Comparison of ENCODE assay signal across 9 cellular contexts in genomic region chr18:3264362-3264761, GRCh38. TPM values are rescaled to one million over a fixed set of nuclear protein-coding genes. Genes with fewer than 3 reads are reported as not detected.
A peak's percentile ranks its signal among the peaks of the same experiment; 100 is the strongest.
DNase-seq lines count a peak whose midpoint lies in the region; ATAC-seq and TF ChIP-seq lines count a peak whose summit lies in the region.
"Had no signal": no experiment of that assay in that cellular context is flagged by ENCODE, and none has a peak within 500 bp of the region (broad histone marks: within the 10 kb centered on the region; RNA-seq: fewer than 3 reads in every experiment).

No MANE protein-coding gene starts in this region.

- H3K9ac ChIP-seq in OCI-LY1 (ENCODE audit: low read length): no peak overlapping the region
- H3K9ac ChIP-seq in mammary epithelial cell (ENCODE audit: insufficient read depth, low read length): peak overlapping the region; percentile 96

- no peaks in the 10 kb centered on the region for H3F3A ChIP-seq in OCI-LY1 (ENCODE audit: insufficient read depth, low read length)

- H3K27me3 ChIP-seq in OCI-LY1 (ENCODE audit: insufficient read depth, low read length): no peaks in the 10 kb centered on the region
- no peaks in the 10 kb centered on the region for H3K27me3 ChIP-seq in mammary epithelial cell (ENCODE audit: insufficient read depth, low read length)
- H3K27me3 ChIP-seq in ovary: no peaks in the 10 kb centered on the region

- ATAC-seq in natural killer cell (no peak), GM18873 (IDR thresholded peaks at IDR 0.05; ENCODE audit: low FRiP score, unreplicated experiment) (no peak)

- intact Hi-C loops in Calu3 (cut with micrococcal nuclease; ENCODE audit: unreplicated experiment): no loop called here
- intact Hi-C loops in mammary epithelial cell (cut with micrococcal nuclease): loop anchor here (10.0 kb wide), 2 partner anchors 60 to 720 kb away; no protein-coding TSS in a partner anchor
- intact Hi-C loops in natural killer cell (cut with micrococcal nuclease): loop anchor here (5.0 kb wide), 2 partner anchors 188 to 328 kb away; partner anchors contain the start of gene TGIF1
- intact Hi-C loops in ovary (cut with DNase I): loop anchor here in 1 of 4 donors (5.0 kb wide), 1 partner anchor 183 kb away; no protein-coding TSS in a partner anchor

- TF ChIP-seq EP300 in ovary (IDR thresholded peaks at IDR 0.05): no peak

- H3K27me3 Mint-ChIP-seq in Calu3 (ENCODE audit: unreplicated experiment) (no peaks in the 10 kb centered on the region), natural killer cell (ENCODE audit: low read depth in 2 of 2) (no peaks in the 10 kb centered on the region)

- peak overlapping the region; percentile 81 for H3K4me3 Mint-ChIP-seq in Calu3 (ENCODE audit: low read depth, unreplicated experiment)
- H3K4me3 Mint-ChIP-seq in natural killer cell: peak overlapping the region; percentile 67

- H3K79me2 ChIP-seq in OCI-LY1 (ENCODE audit: insufficient read depth, low read length) (peaks cover 67% of the 10 kb centered on the region), mammary epithelial cell (ENCODE audit: insufficient read depth, low read length) (peaks cover 82% of the 10 kb centered on the region)

- H3K9me3 Mint-ChIP-seq in Calu3 (ENCODE audit: low read depth, unreplicated experiment) (no peaks in the 10 kb centered on the region), natural killer cell (no peaks in the 10 kb centered on the region)

- H3K4me2 ChIP-seq in OCI-LY1 (ENCODE audit: low read length): peak overlapping the region; percentile 68
- peak overlapping the region; percentile 91 for H3K4me2 ChIP-seq in mammary epithelial cell (ENCODE audit: insufficient read depth, low read depth, low read length)

- H3K4me1 Mint-ChIP-seq in Calu3 (ENCODE audit: low read depth, unreplicated experiment) (peaks cover 60% of the 10 kb centered on the region), natural killer cell (peaks cover 82 to 83% of the 10 kb centered on the region in 2 donors)

- peak overlapping the region; percentile 67 for H3K27ac Mint-ChIP-seq in Calu3 (ENCODE audit: unreplicated experiment)
- H3K27ac Mint-ChIP-seq in natural killer cell: peak overlapping the region; percentile 78 to 88

- H3K9me3 ChIP-seq in OCI-LY1 (ENCODE audit: low read length) (no peaks in the 10 kb centered on the region), mammary epithelial cell (replicated peaks; ENCODE audit: insufficient read depth, low read length) (no peaks in the 10 kb centered on the region), ovary (no peaks in the 10 kb centered on the region)

- DNase-seq in Calu3 (no peak), mammary epithelial cell (no peak), natural killer cell (no peak), HuH-7 (ENCODE audit: low spot score) (no peak), DMS153 treated with DMSO at 0.1 percent for 48 hours (lab: John Stamatoyannopoulos, UW; ENCODE audit: unreplicated experiment) (no peak), ovary (no peak)
- DNase-seq: occipital lobe had no signal

- in situ Hi-C loops in mammary epithelial cell (cut with MboI; ENCODE audit: low sequenced_read_pairs in 2 of 2): loop anchor here in 1 of 2 donors (25.0 kb wide), 1 partner anchor 598 kb away; no protein-coding TSS in a partner anchor

- no peaks in the 10 kb centered on the region for H3K9me2 ChIP-seq in OCI-LY1 (ENCODE audit: low read depth, low read length)

- WGBS in mammary epithelial cell (ENCODE audit: low coverage, missing lambda C conversion rate): 57% methylated on average over 2 of the region's 2 CpGs
- WGBS in ovary, 3 donors: 41 to 52% (median 42%) methylated on average over 2 of the region's 2 CpGs

- CTCF ChIA-PET in Calu3 (lab: Charles Lee) (interaction anchor here (1.2 to 2.3 kb wide), 3 partner anchors 12 to 17 kb away, joined by 4 to 5 read pairs (median 5); partner anchors contain the start of gene MYL12A), mammary epithelial cell (lab: Charles Lee; ENCODE audit: low non-redundant PET) (interaction anchor here (0.6 kb wide), 1 partner anchor 400 kb away, joined by 4 read pairs; no protein-coding TSS in a partner anchor)

- H3K4me1 ChIP-seq in OCI-LY1 (ENCODE audit: insufficient read depth, low read length, severe bottlenecking) (peaks cover 54% of the 10 kb centered on the region), mammary epithelial cell (ENCODE audit: insufficient read depth, low read length) (peaks cover 53% of the 10 kb centered on the region), ovary (ENCODE audit: insufficient read depth) (peaks cover 26% of the 10 kb centered on the region)

- TF ChIP-seq CTCF in Calu3 (IDR thresholded peaks at IDR 0.05; ENCODE audit: unreplicated experiment): no peak
- TF ChIP-seq CTCF in OCI-LY1 (IDR thresholded peaks at IDR 0.05; ENCODE audit: low read length): no peak
- no peak for TF ChIP-seq CTCF in mammary epithelial cell (conservative IDR thresholded peaks at IDR 0.05 in 1 of 2, IDR thresholded peaks at IDR 0.05 in 1 of 2; ENCODE audit: extremely low read depth in 1 of 2, insufficient read depth in 1 of 2, low read depth in 1 of 2, low read length in 2 of 2)
- TF ChIP-seq CTCF in natural killer cell (IDR thresholded peaks at IDR 0.05): no peak
- TF ChIP-seq CTCF in ovary (IDR thresholded peaks at IDR 0.05): no peak

- H4K20me1 ChIP-seq in OCI-LY1 (ENCODE audit: insufficient read depth, low read length) (no peaks in the 10 kb centered on the region), mammary epithelial cell (ENCODE audit: insufficient read depth, low read length) (peaks cover 34% of the 10 kb centered on the region)

- TF ChIP-seq POLR2A in ovary (IDR thresholded peaks at IDR 0.05): no peak

- dilution Hi-C loops in mammary epithelial cell (cut with HindIII; ENCODE audit: low sequenced_read_pairs): loop anchor here (5.0 kb wide), 1 partner anchor 188 kb away; the partner anchor contains the start of gene TGIF1

- BruUV-seq in Calu3 (replicated peaks; lab: Mats Ljungman, UMichigan) (no TSS peak), mammary epithelial cell (replicated peaks; lab: Mats Ljungman, UMichigan) (no TSS peak)

- H3K27ac ChIP-seq in OCI-LY1 (ENCODE audit: low read depth, low read length, poor library complexity, severe bottlenecking) (peak overlapping the region; percentile 8), mammary epithelial cell (ENCODE audit: insufficient read depth, low read depth, low read length) (peak overlapping the region; percentile 97), ovary (no peak overlapping the region)

- H3K36me3 Mint-ChIP-seq in Calu3 (ENCODE audit: insufficient read depth, unreplicated experiment) (peaks cover 80% of the 10 kb centered on the region), natural killer cell (no peaks in the 10 kb centered on the region)

- H2AFZ ChIP-seq in OCI-LY1 (ENCODE audit: low read length): no peak overlapping the region
- H2AFZ ChIP-seq in mammary epithelial cell (ENCODE audit: low read depth, low read length): no peak overlapping the region

- H3K4me3 ChIP-seq in OCI-LY1 (ENCODE audit: low read depth, low read length, poor library complexity, severe bottlenecking): peak overlapping the region; percentile 22
- peak overlapping the region; percentile 1 to 93 (median 77) for H3K4me3 ChIP-seq in mammary epithelial cell (replicated peaks in 1 of 3; ENCODE audit: insufficient read depth in 1 of 3, low read depth in 2 of 3, low read length in 3 of 3)
- H3K4me3 ChIP-seq in ovary: no peak overlapping the region

- no peaks in the 10 kb centered on the region for H3K36me3 ChIP-seq in OCI-LY1 (ENCODE audit: insufficient read depth, low read length)
- H3K36me3 ChIP-seq in mammary epithelial cell (ENCODE audit: insufficient read depth, low read length): no peaks in the 10 kb centered on the region
- H3K36me3 ChIP-seq in ovary: no peaks in the 10 kb centered on the region

RNA-seq across cellular contexts. Expression of gene MYL12B, which starts 2.4 kb away (rescaled TPM):
- 523 and 564 TPM in 2 replicates for total RNA-seq in Calu3 (2022)
- 100 to 1,000 TPM; 464 to 468 TPM for total RNA-seq in mammary epithelial cell
- polyA plus RNA-seq in mammary epithelial cell: 914 TPM
- polyA minus RNA-seq in mammary epithelial cell: 331 TPM
- 100 to 1,000 TPM; 204 to 214 (median 210) TPM for total RNA-seq in natural killer cell
- 100 to 1,000 TPM; 165 to 279 (median 194) TPM for total RNA-seq in ovary
- 100 to 1,000 TPM; 326 to 388 TPM for polyA plus RNA-seq in ovary

RNA-seq across cellular contexts. Expression of gene MYL12A, which starts 16.8 kb away (rescaled TPM):
- 428 and 464 TPM in 2 replicates for total RNA-seq in Calu3 (2022)
- 100 to 1,000 TPM; 429 to 570 TPM for total RNA-seq in mammary epithelial cell
- polyA plus RNA-seq in mammary epithelial cell: 487 TPM
- polyA minus RNA-seq in mammary epithelial cell: 414 TPM
- total RNA-seq in natural killer cell: 100 to 1,000 TPM; 532 to 652 (median 572) TPM
- total RNA-seq in ovary: 100 to 1,000 TPM; 137 to 290 (median 206) TPM
- polyA plus RNA-seq in ovary: 100 to 1,000 TPM; 265 to 595 TPM

RNA-seq across cellular contexts. Expression of gene MYOM1, which starts 44.6 kb away (rescaled TPM):
- total RNA-seq in Calu3 (2022) (16.5 and 20.4 TPM in 2 replicates), mammary epithelial cell (under 1 TPM; 0.12 to 0.50 TPM), natural killer cell (1 to 10 TPM; 1.7 to 5.8 (median 3.0) TPM), ovary (1 to 10 TPM in 5 of 7 donors, under 1 TPM in 2; 0.69 to 7.3 (median 3.6) TPM)
- polyA plus RNA-seq in mammary epithelial cell (0.08 TPM), ovary (10 to 100 TPM in 1 of 2 donors, 1 to 10 TPM in 1; 3.2 to 21.0 TPM)
- polyA minus RNA-seq in mammary epithelial cell: not detected

Comparison
In these comparisons a context has a peak if more than half of its experiments do, and no peak if none do; other contexts are left out.
1. H3K27ac ChIP-seq: peak in OCI-LY1 (single experiment) and mammary epithelial cell (single experiment); none in ovary (0 of 2).